ENCODE assay signal across 19 cellular contexts in the genomic region with DNA sequence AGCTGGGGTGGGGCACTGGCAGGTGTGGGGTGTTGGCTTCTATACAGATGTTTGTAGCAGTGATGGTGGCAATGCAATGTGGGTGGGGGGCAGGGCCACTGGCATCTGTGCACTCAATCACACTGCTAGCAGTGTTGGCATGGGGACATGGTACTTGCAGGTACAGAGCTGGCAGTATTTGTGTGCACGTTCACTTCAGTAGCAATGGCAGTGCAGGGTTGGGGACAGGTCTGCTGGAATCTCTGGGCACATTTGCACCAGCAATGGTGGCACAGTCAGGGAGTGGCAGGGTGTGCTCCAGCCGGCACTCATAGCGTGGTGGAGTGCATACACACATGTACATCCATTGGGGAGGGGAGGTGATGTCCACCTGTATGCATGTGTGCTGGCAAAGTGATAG.
DNase-seq lines count a peak whose midpoint lies in the region; ATAC-seq, FAIRE-seq and TF ChIP-seq lines count a peak whose summit lies in the region.
"Had no signal": no experiment of that assay in that cellular context is flagged by ENCODE, and none has a peak within 500 bp of the region (broad histone marks: within the 10 kb centered on the region; RNA-seq: fewer than 3 reads in every experiment).

No MANE protein-coding gene starts in this region.

- H3K27me3 Mint-ChIP-seq in T-helper 17 cell: no peaks in the 10 kb centered on the region
- H3K27me3 Mint-ChIP-seq: CD4-positive, alpha-beta memory T cell had no signal

- H3K27ac Mint-ChIP-seq in T-helper 17 cell: no peak overlapping the region
- H3K27ac Mint-ChIP-seq: CD14-positive monocyte; CD4-positive, alpha-beta memory T cell had no signal

- no peak overlapping the region for H3K9ac ChIP-seq in neuronal stem cell (ENCODE audit: low read depth, low read length, poor library complexity)
- H3K9ac ChIP-seq: BLaER1, GM23248 had no signal

- no peaks in the 10 kb centered on the region for H3K4me1 Mint-ChIP-seq in T-helper 17 cell
- H3K4me1 Mint-ChIP-seq: CD14-positive monocyte; CD4-positive, alpha-beta memory T cell had no signal

- no peak overlapping the region for H3K4ac ChIP-seq in neuronal stem cell (ENCODE audit: low read length)

- H3K4me1 ChIP-seq in neuronal stem cell (ENCODE audit: control insufficient read depth in 2 of 2, insufficient read depth in 1 of 2, low read depth in 1 of 2, low read length in 2 of 2) (no peaks in the 10 kb centered on the region), upper lobe of right lung (no peaks in the 10 kb centered on the region), suprapubic skin (no peaks in the 10 kb centered on the region)
- H3K4me1 ChIP-seq: BLaER1, HAP-1 had no signal

- H3K36me3 ChIP-seq in neuronal stem cell (replicated peaks in 1 of 2; ENCODE audit: control insufficient read depth in 2 of 2, insufficient read depth in 2 of 2, low read length in 2 of 2) (no peaks in the 10 kb centered on the region), upper lobe of right lung (no peaks in the 10 kb centered on the region), suprapubic skin (no peaks in the 10 kb centered on the region)
- H3K36me3 ChIP-seq: BLaER1, HAP-1 had no signal

- H3K4me3 Mint-ChIP-seq in T-helper 17 cell: no peak overlapping the region
- H3K4me3 Mint-ChIP-seq: CD14-positive monocyte; CD4-positive, alpha-beta memory T cell had no signal

- ATAC-seq in upper lobe of right lung: peak; percentile 39
- no peak for ATAC-seq in T-helper 17 cell

- no peak overlapping the region for H2BK5ac ChIP-seq in neuronal stem cell (ENCODE audit: low read length)

- H3K79me1 ChIP-seq in neuronal stem cell (ENCODE audit: low read depth, low read length): no peaks in the 10 kb centered on the region

- no peak for TF ChIP-seq EP300 in suprapubic skin (IDR thresholded peaks at IDR 0.05)

- no peak overlapping the region for H3K4me2 ChIP-seq in neuronal stem cell (ENCODE audit: insufficient read depth, low read length, poor library complexity, severe bottlenecking)
- H3K4me2 ChIP-seq: BLaER1 had no signal

- TF ChIP-seq CTCF in upper lobe of right lung (IDR thresholded peaks at IDR 0.05) (no peak), suprapubic skin (IDR thresholded peaks at IDR 0.05) (no peak)

- H2BK120ac ChIP-seq in neuronal stem cell (ENCODE audit: low read depth, low read length): no peak overlapping the region

- no peak for DNase-seq in HTR-8/SVneo (ENCODE audit: insufficient read length, low spot score)
- DNase-seq in RPMI8226: peak; percentile 71
- no peak for DNase-seq in neuronal stem cell (ENCODE audit: low spot score)
- no peak for DNase-seq in upper lobe of right lung
- no peak for DNase-seq in activated CD4-positive, alpha-beta T cell treated with anti-CD3 and anti-CD28 coated beads for 48 hours
- no peak for DNase-seq in T-helper 17 cell
- no peak for DNase-seq in NCI-H2081 treated with DMSO at 0.1 percent for 48 hours (lab: John Stamatoyannopoulos, UW)
- DNase-seq in suprapubic skin (ENCODE audit: low spot score in 2 of 2): no peak
- DNase-seq: 8988T; CD4-positive, alpha-beta memory T cell; DMS153; DMS79; GDM1; GM23248 had no signal

- no peak overlapping the region for H2BK12ac ChIP-seq in neuronal stem cell (ENCODE audit: low read length)

- no peak for TF ChIP-seq POLR2A in suprapubic skin (IDR thresholded peaks at IDR 0.05)

- peak overlapping the region; percentile 82 for H3K14ac ChIP-seq in neuronal stem cell (ENCODE audit: low read length)

- WGBS in neuronal stem cell (ENCODE audit: extremely low coverage in 2 of 2, insufficient read length in 2 of 2, insufficient replicate concordance in 1 of 2), 2 donors: no CpG with 5 or more reads among the region's 3 CpGs
- WGBS in suprapubic skin: 93% methylated on average over 3 of the region's 3 CpGs

- H3K18ac ChIP-seq in neuronal stem cell (ENCODE audit: low read length): peak overlapping the region; percentile 28

- H3K27me3 ChIP-seq in neuronal stem cell (ENCODE audit: control insufficient read depth in 3 of 3, insufficient read depth in 3 of 3, low read depth in 1 of 3, low read length in 3 of 3) (no peaks in the 10 kb centered on the region), upper lobe of right lung (no peaks in the 10 kb centered on the region), suprapubic skin (no peaks in the 10 kb centered on the region)
- H3K27me3 ChIP-seq: BLaER1 had no signal

- H3K4me3 ChIP-seq in neuronal stem cell (ENCODE audit: low read length in 2 of 2) (no peak overlapping the region), upper lobe of right lung (no peak overlapping the region), suprapubic skin (no peak overlapping the region)
- H3K4me3 ChIP-seq: BLaER1, GM23248, HAP-1 had no signal

- H4K91ac ChIP-seq in neuronal stem cell (ENCODE audit: low read depth, low read length, poor library complexity): no peak overlapping the region

- H3K9me3 ChIP-seq in neuronal stem cell (replicated peaks in 1 of 2; ENCODE audit: control insufficient read depth in 2 of 2, insufficient read depth in 1 of 2, low read depth in 1 of 2, low read length in 2 of 2) (peaks cover 0 to 2% of the 10 kb centered on the region in 2 donors), upper lobe of right lung (no peaks in the 10 kb centered on the region), T-helper 17 cell (ENCODE audit: control insufficient read depth, low read length, poor library complexity, severe bottlenecking) (peaks cover 2% of the 10 kb centered on the region), suprapubic skin (no peaks in the 10 kb centered on the region)
- H3K9me3 ChIP-seq: BLaER1, HAP-1 had no signal

- no peaks in the 10 kb centered on the region for H3K36me3 Mint-ChIP-seq in T-helper 17 cell (ENCODE audit: low read depth)
- H3K36me3 Mint-ChIP-seq: CD14-positive monocyte; CD4-positive, alpha-beta memory T cell had no signal

- H2AK5ac ChIP-seq in neuronal stem cell (ENCODE audit: low read depth, low read length): no peak overlapping the region

- peak; percentile 13 for FAIRE-seq in HTR-8/SVneo (lab: Jason Lieb, UNC)
- FAIRE-seq: GM12892, GM18507 had no signal

- H2AFZ ChIP-seq in neuronal stem cell (ENCODE audit: low read length): no peak overlapping the region
- H2AFZ ChIP-seq: GM23248 had no signal

- H3K27ac ChIP-seq in neuronal stem cell (replicated peaks; ENCODE audit: low read length): no peak overlapping the region
- no peak overlapping the region for H3K27ac ChIP-seq in upper lobe of right lung
- no peak overlapping the region for H3K27ac ChIP-seq in suprapubic skin
- H3K27ac ChIP-seq: BLaER1, GM23248 had no signal

- no peak overlapping the region for H2BK15ac ChIP-seq in neuronal stem cell (ENCODE audit: low read length)

- H3K23ac ChIP-seq in neuronal stem cell (ENCODE audit: low read depth, low read length, poor library complexity): peak overlapping the region; percentile 80

- intact Hi-C loops in upper lobe of right lung (cut with DNase I): no loop called here

- peak overlapping the region; percentile 65 for H4K8ac ChIP-seq in neuronal stem cell (ENCODE audit: low read depth, low read length)
